Comparison of ENCODE assay signal across 8 cellular contexts in the genomic region with DNA sequence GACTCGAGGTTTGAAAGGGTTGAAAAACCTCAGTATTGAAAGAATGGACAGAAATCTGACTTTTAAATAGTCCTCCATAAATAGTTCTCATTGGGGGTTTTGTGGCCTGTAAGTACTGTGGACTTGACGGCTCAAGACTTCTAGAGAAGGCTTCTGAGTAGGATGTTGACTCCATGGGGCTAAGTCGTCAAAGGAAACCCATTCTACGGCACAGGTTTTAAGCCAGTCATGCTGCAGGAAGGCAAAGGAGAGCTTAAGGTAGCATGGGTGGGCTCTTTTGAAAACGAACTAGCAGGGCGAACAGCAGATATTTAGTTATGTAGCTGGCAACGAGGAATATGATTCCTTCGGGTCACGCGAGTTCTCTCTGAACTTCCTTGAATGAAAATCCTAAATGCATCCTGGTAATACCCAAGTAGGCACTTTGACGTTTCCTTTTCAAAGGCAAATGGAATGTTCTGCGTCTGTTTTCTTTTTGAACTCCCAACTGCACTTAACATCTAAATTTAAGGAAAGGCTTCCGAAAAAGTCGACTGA. TPM values are rescaled to one million over a fixed set of nuclear protein-coding genes. Genes with fewer than 3 reads are reported as not detected.
DNase-seq lines count a peak whose midpoint lies in the region; ATAC-seq and TF ChIP-seq lines count a peak whose summit lies in the region.

No MANE protein-coding gene starts in this region.

- H3K9ac ChIP-seq in fibroblast of lung (ENCODE audit: insufficient read depth, low read length) = no peak overlapping the region

- H3K27me3 ChIP-seq in SJSA1 (replicated peaks) (no peaks in the 10 kb centered on the region), fibroblast of lung (ENCODE audit: control insufficient read depth, insufficient read depth, low read length) (no peaks in the 10 kb centered on the region), gastrocnemius medialis (peaks cover 0 to 4% (median 0%) of the 10 kb centered on the region in 3 donors)

- H3K4me2 ChIP-seq in fibroblast of lung (ENCODE audit: extremely low read depth, insufficient read depth, low read length) = peak overlapping the region; percentile 81

- POLR2A ChIA-PET in GM10248 (lab: Yijun Ruan, JAX) = no interaction called here

- H3K4me3 ChIP-seq in GM12865 (ENCODE audit: low read depth, low read length) (peak overlapping the region; percentile 78), SJSA1 (peak overlapping the region; percentile 94), fibroblast of lung (replicated peaks in 1 of 4; ENCODE audit: control extremely low read depth in 1 of 4, insufficient read depth in 1 of 4, low read depth in 3 of 4, low read length in 4 of 4) (peak overlapping the region; percentile 55 to 82 (median 72)), gastrocnemius medialis (peak overlapping the region; percentile 61 to 76 (median 67))

- ATAC-seq in gastrocnemius medialis (no peak), HG03378 (IDR thresholded peaks at IDR 0.05; ENCODE audit: unreplicated experiment) (no peak)

- DNase-seq in GM12865 (ENCODE audit: low read depth) (peak; percentile 9), SJSA1 (ENCODE audit: low read depth in 1 of 2, low spot score in 2 of 2) (peak in 1 of 2 experiments; percentile 6), fibroblast of lung (ENCODE audit: low read depth in 2 of 2) (peak in 1 of 2 donors; percentile 6), gastrocnemius medialis (no peak), GM10248 (ENCODE audit: extremely low spot score) (no peak), NCI-H2081 treated with DMSO at 0.1 percent for 48 hours (lab: John Stamatoyannopoulos, UW) (no peak), NCI-H1105 treated with DMSO at 0.1 percent for 48 hours (lab: John Stamatoyannopoulos, UW) (no peak)

- H3K36me3 ChIP-seq in SJSA1 = peaks cover 8% of the 10 kb centered on the region
- H3K36me3 ChIP-seq in fibroblast of lung (ENCODE audit: control insufficient read depth, insufficient read depth, low read length) = no peaks in the 10 kb centered on the region
- no peaks in the 10 kb centered on the region for H3K36me3 ChIP-seq in gastrocnemius medialis

- H3K27ac ChIP-seq in SJSA1 = no peak overlapping the region
- no peak overlapping the region for H3K27ac ChIP-seq in fibroblast of lung (ENCODE audit: insufficient read depth, low read length)
- no peak overlapping the region for H3K27ac ChIP-seq in gastrocnemius medialis

- H3K9me3 ChIP-seq in SJSA1 (replicated peaks) = 0 out of 2 replicates have a peak, but pooled peaks cover 3% of the 10 kb centered on the region
- no peaks in the 10 kb centered on the region for H3K9me3 ChIP-seq in fibroblast of lung (ENCODE audit: control insufficient read depth, insufficient read depth, low read depth, low read length)
- H3K9me3 ChIP-seq in gastrocnemius medialis = no peaks in the 10 kb centered on the region

- no peaks in the 10 kb centered on the region for H4K20me1 ChIP-seq in fibroblast of lung (ENCODE audit: control insufficient read depth, extremely low read depth, insufficient read depth, low read length)

- no peaks in the 10 kb centered on the region for H3K79me2 ChIP-seq in fibroblast of lung (ENCODE audit: control insufficient read depth, insufficient read depth, low read length)

- in situ Hi-C loops in gastrocnemius medialis (cut with MboI; ENCODE audit: low sequenced_read_pairs in 4 of 4) = loop anchor here in 2 of 4 donors (5.0 to 25.0 kb wide), 3 partner anchors 74 to 294 kb away; no protein-coding TSS in a partner anchor

- TF ChIP-seq POLR2A in gastrocnemius medialis (IDR thresholded peaks at IDR 0.05) = no peak

- TF ChIP-seq CTCF in GM12865 (IDR thresholded peaks at IDR 0.05; ENCODE audit: insufficient read depth, low read depth, low read length, missing control alignments) = no peak
- TF ChIP-seq CTCF in fibroblast of lung (conservative IDR thresholded peaks at IDR 0.05 in 1 of 2, IDR thresholded peaks at IDR 0.05 in 1 of 2; ENCODE audit: low read depth in 1 of 2, low read length in 2 of 2) = no peak
- no peak for TF ChIP-seq CTCF in gastrocnemius medialis (IDR thresholded peaks at IDR 0.05 in 4 of 5, conservative IDR thresholded peaks at IDR 0.05 in 1 of 5)
- no peak for TF ChIP-seq CTCF in GM10248 (IDR thresholded peaks at IDR 0.05; ENCODE audit: control extremely low read depth, extremely low read depth, low read depth, missing control alignments)

- CTCF ChIA-PET in GM10248 (lab: Yijun Ruan, JAX) = interaction anchor here (0.7 to 3.4 kb wide), 29 partner anchors 9 to 719 kb away, joined by 3 to 39 read pairs (median 5); no protein-coding TSS in a partner anchor

- peaks cover 28% of the 10 kb centered on the region for H3K4me1 ChIP-seq in SJSA1 (replicated peaks)
- H3K4me1 ChIP-seq in fibroblast of lung (ENCODE audit: control insufficient read depth, extremely low read depth, insufficient read depth, low read length) = peaks cover 8% of the 10 kb centered on the region
- peaks cover 0 to 16% of the 10 kb centered on the region in 2 donors for H3K4me1 ChIP-seq in gastrocnemius medialis

- intact Hi-C loops in gastrocnemius medialis (cut with DNase I; ENCODE audit: low total_unique reads) = loop anchor here (1.0 to 10.0 kb wide), 4 partner anchors 79 to 452 kb away; no protein-coding TSS in a partner anchor

- H2AFZ ChIP-seq in fibroblast of lung (ENCODE audit: low read length) = peak overlapping the region; percentile 9

RNA-seq across cellular contexts. Expression of a gene that starts 1.1 kb away (rescaled TPM):
- total RNA-seq in SJSA1 (2014; rRNA removed; shearing (Covaris generic)) = 31.7 and 36.0 TPM in 2 replicates
- 8.5 and 18.7 TPM in 2 replicates for total RNA-seq in fibroblast of lung
- polyA plus RNA-seq in fibroblast of lung = 5.5 and 13.0 TPM in 2 replicates
- polyA plus RNA-seq in fibroblast of lung (2012) = 5.4 and 10.5 TPM in 2 replicates
- polyA minus RNA-seq in fibroblast of lung (ENCODE audit: low replicate concordance) = 9.6 and 12.8 TPM in 2 replicates
- total RNA-seq in gastrocnemius medialis = 10 to 100 TPM; 27.4 to 81.5 (median 51.5) TPM
